Comparison of ENCODE assay signal across 9 cellular contexts in genomic region chr6:136031982-136032381, GRCh38.
A peak's percentile ranks its signal among the peaks of the same experiment; 100 is the strongest.
DNase-seq lines count a peak whose midpoint lies in the region; ATAC-seq, FAIRE-seq and TF ChIP-seq lines count a peak whose summit lies in the region.
"Had no signal": no experiment of that assay in that cellular context is flagged by ENCODE, and none has a peak within 500 bp of the region (broad histone marks: within the 10 kb centered on the region; RNA-seq: fewer than 3 reads in every experiment).

No MANE protein-coding gene starts in this region.

- DNase-seq in D721Med (ENCODE audit: insufficient read length, low spot score) = no peak
- peak; percentile 28 for DNase-seq in HuH-7.5 (ENCODE audit: low spot score)
- peak in 2 of 4 donors; percentile 27 to 29 for DNase-seq in body of pancreas
- peak; percentile 29 for DNase-seq in medulla oblongata (ENCODE audit: extremely low spot score)
- DNase-seq in activated naive CD4-positive, alpha-beta T cell treated with anti-CD3 and anti-CD28 coated beads, Interleukin-2, amount 50 U/mL, for 16 hours = no peak
- DNase-seq in activated CD4-positive, alpha-beta T cell treated with anti-CD3 and anti-CD28 coated beads for 48 hours = no peak
- DNase-seq in stimulated activated CD8-positive, alpha-beta memory T cell treated with anti-CD3 and anti-CD28 coated beads, Interleukin-4, amount 100 ng/mL, for 48 hours = no peak
- DNase-seq: activated CD4-positive, alpha-beta T cell treated with anti-CD3 and anti-CD28 coated beads for 4 hours had no signal

- no peaks in the 10 kb centered on the region for H3K27me3 ChIP-seq in body of pancreas

- TF ChIP-seq CTCF in D721Med (IDR thresholded peaks at IDR 0.05; ENCODE audit: insufficient read depth, missing control alignments) (peak; percentile 42), body of pancreas (IDR thresholded peaks at IDR 0.05) (peak in 5 of 7 experiments; percentile 16 to 44 (median 37))

- ATAC-seq in body of pancreas (no peak), HG03521 (IDR thresholded peaks at IDR 0.05; ENCODE audit: unreplicated experiment) (no peak)

- H3K36me3 ChIP-seq in body of pancreas (replicated peaks in 1 of 2; ENCODE audit: insufficient read depth in 1 of 2, low read depth in 2 of 2) = no peaks in the 10 kb centered on the region

- TF ChIP-seq POLR2A in body of pancreas (IDR thresholded peaks at IDR 0.05) = no peak

- FAIRE-seq in D721Med (lab: Jason Lieb, UNC) = no peak

- H3K4me1 ChIP-seq in body of pancreas = peaks cover 4% of the 10 kb centered on the region

- no peaks in the 10 kb centered on the region for H3K9me3 ChIP-seq in body of pancreas

- H3K27ac ChIP-seq in body of pancreas = no peak overlapping the region

- no peak overlapping the region for H3K4me3 ChIP-seq in body of pancreas

- intact Hi-C loops in body of pancreas (cut with DNase I) = no loop called here

Comparison
In these comparisons a context has a peak if more than half of its experiments do, and no peak if none do; other contexts are left out.
1. DNase-seq: peak in HuH-7.5 (single experiment) and medulla oblongata (single experiment); none in D721Med (single experiment), activated naive CD4-positive, alpha-beta T cell treated with anti-CD3 and anti-CD28 coated beads, Interleukin-2, amount 50 U/mL, for 16 hours (single experiment), activated CD4-positive, alpha-beta T cell treated with anti-CD3 and anti-CD28 coated beads for 48 hours (single experiment) and stimulated activated CD8-positive, alpha-beta memory T cell treated with anti-CD3 and anti-CD28 coated beads, Interleukin-4, amount 100 ng/mL, for 48 hours (single experiment).